9 cellular contexts compared by ENCODE assay signal in the genomic region with DNA sequence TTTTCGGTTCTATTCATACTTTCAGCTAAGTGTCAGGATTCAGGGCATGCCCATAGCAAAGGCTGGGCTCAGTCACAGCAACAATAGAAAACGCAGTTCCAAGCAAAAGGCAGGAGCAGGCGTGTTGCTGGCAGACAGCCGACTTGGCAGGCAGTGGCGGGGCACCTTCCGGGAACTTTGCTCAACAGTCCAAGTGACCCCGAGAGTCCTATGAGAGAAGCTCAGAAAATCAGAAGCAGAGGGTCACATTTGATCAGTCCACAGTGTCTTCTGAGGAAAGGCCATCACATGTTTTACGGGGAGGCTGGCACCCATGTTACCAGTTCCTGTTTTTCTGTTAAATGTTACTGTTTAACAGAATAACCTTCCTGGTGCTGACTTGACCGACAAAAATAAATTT.
DNase-seq lines count a peak whose midpoint lies in the region; ATAC-seq, FAIRE-seq and TF ChIP-seq lines count a peak whose summit lies in the region.
"Had no signal": no experiment of that assay in that cellular context is flagged by ENCODE, and none has a peak within 500 bp of the region (broad histone marks: within the 10 kb centered on the region; RNA-seq: fewer than 3 reads in every experiment).

No MANE protein-coding gene starts in this region.

- no peak for FAIRE-seq in bronchial epithelial cell (lab: Jason Lieb, UNC)

- H3K27me3 ChIP-seq in MG63 (no peaks in the 10 kb centered on the region), bronchial epithelial cell (ENCODE audit: control insufficient read depth, insufficient read depth, low read length) (no peaks in the 10 kb centered on the region), spleen (replicated peaks in 1 of 7) (no peaks in the 10 kb centered on the region), A673 (replicated peaks; ENCODE audit: insufficient read depth, low read depth, low read length, poor library complexity) (no peaks in the 10 kb centered on the region)
- H3K27me3 ChIP-seq: brain microvascular endothelial cell had no signal

- H3K4me3 ChIP-seq in MG63 (no peak overlapping the region), bronchial epithelial cell (ENCODE audit: low read depth, low read length) (no peak overlapping the region), spleen (no peak overlapping the region), A673 (ENCODE audit: low read depth, low read length, poor library complexity, severe bottlenecking) (no peak overlapping the region)

- no peak overlapping the region for H3K4me3 Mint-ChIP-seq in activated CD4-positive, alpha-beta T cell treated with anti-CD3 and anti-CD28 coated beads, Interleukin-2, amount 10 ng/mL, durations not matched to agents 24 days and 14 days

- no TSS peak for BruUV-seq in A673 (replicated peaks; lab: Mats Ljungman, UMichigan)

- intact Hi-C loops in left colon (cut with DNase I, micrococcal nuclease) = no loop called here
- intact Hi-C loops in spleen (cut with DNase I; ENCODE audit: low total_unique reads) = no loop called here
- intact Hi-C loops in A673 (cut with micrococcal nuclease; ENCODE audit: unreplicated experiment) = no loop called here
- intact Hi-C loops in activated CD4-positive, alpha-beta T cell treated with anti-CD3 and anti-CD28 coated beads, Interleukin-2, amount 10 ng/mL, durations not matched to agents 24 days and 14 days (cut with micrococcal nuclease) = no loop called here

- DNase-seq in MG63 (peak; percentile 50), bronchial epithelial cell (ENCODE audit: low read depth) (peak; percentile 71), left colon (peak; percentile 90 to 91), spleen (peak; percentile 84), NCI-H1048 (lab: John Stamatoyannopoulos, UW) (no peak), A673 (ENCODE audit: low spot score) (no peak)
- no peak for DNase-seq in activated CD4-positive, alpha-beta T cell treated with anti-CD3 and anti-CD28 coated beads, Interleukin-2, amount 10 ng/mL, durations not matched to agents 24 days and 14 days
- DNase-seq: brain microvascular endothelial cell had no signal

- ATAC-seq in left colon = peak; percentile 61
- ATAC-seq in HG02678 (IDR thresholded peaks at IDR 0.05; ENCODE audit: unreplicated experiment) = no peak

- no peaks in the 10 kb centered on the region for H3K9me3 Mint-ChIP-seq in activated CD4-positive, alpha-beta T cell treated with anti-CD3 and anti-CD28 coated beads, Interleukin-2, amount 10 ng/mL, durations not matched to agents 24 days and 14 days

- peaks cover 0 to 48% (median 21%) of the 10 kb centered on the region in 6 donors for H3K4me1 ChIP-seq in spleen
- H3K4me1 ChIP-seq in A673 (ENCODE audit: insufficient read depth, low read length, poor library complexity, severe bottlenecking) = no peaks in the 10 kb centered on the region

- no peak for TF ChIP-seq POLR2A in spleen (IDR thresholded peaks at IDR 0.05)

- H3K27ac ChIP-seq in spleen (peak overlapping the region in 6 of 8 donors; percentile 30 to 69 (median 55)), A673 (ENCODE audit: low read depth, low read length, poor library complexity, severe bottlenecking) (no peak overlapping the region)
- H3K27ac ChIP-seq: brain microvascular endothelial cell had no signal

- no peaks in the 10 kb centered on the region for H3K27me3 Mint-ChIP-seq in activated CD4-positive, alpha-beta T cell treated with anti-CD3 and anti-CD28 coated beads, Interleukin-2, amount 10 ng/mL, durations not matched to agents 24 days and 14 days

- H3K36me3 ChIP-seq in MG63 (no peaks in the 10 kb centered on the region), bronchial epithelial cell (ENCODE audit: control insufficient read depth, insufficient read depth, low read length) (no peaks in the 10 kb centered on the region), spleen (no peaks in the 10 kb centered on the region), A673 (ENCODE audit: insufficient read depth, low read length, poor library complexity, severe bottlenecking) (no peaks in the 10 kb centered on the region)
- H3K36me3 ChIP-seq: brain microvascular endothelial cell had no signal

- H3K36me3 Mint-ChIP-seq in activated CD4-positive, alpha-beta T cell treated with anti-CD3 and anti-CD28 coated beads, Interleukin-2, amount 10 ng/mL, durations not matched to agents 24 days and 14 days (ENCODE audit: low read depth) = no peaks in the 10 kb centered on the region

- TF ChIP-seq CTCF in bronchial epithelial cell (IDR thresholded peaks at IDR 0.05; ENCODE audit: insufficient read depth, low read length, severe bottlenecking) (no peak), spleen (IDR thresholded peaks at IDR 0.05 in 8 of 11, conservative IDR thresholded peaks at IDR 0.05 in 3 of 11) (no peak), A673 (conservative IDR thresholded peaks at IDR 0.05; ENCODE audit: low read depth, low read length) (no peak)

- CTCF ChIA-PET in A673 (lab: Charles Lee) = no interaction called here

- H3K27ac Mint-ChIP-seq in activated CD4-positive, alpha-beta T cell treated with anti-CD3 and anti-CD28 coated beads, Interleukin-2, amount 10 ng/mL, durations not matched to agents 24 days and 14 days = no peak overlapping the region

- WGBS in spleen, 5 donors = 5 to 26% (median 19%) methylated on average over 9 of the region's 9 CpGs

- no peaks in the 10 kb centered on the region for H3K9me3 ChIP-seq in MG63
- H3K9me3 ChIP-seq in spleen = no peaks in the 10 kb centered on the region
- H3K9me3 ChIP-seq in A673 (ENCODE audit: low read depth, low read length, poor library complexity, severe bottlenecking) = no peaks in the 10 kb centered on the region

- H3K4me1 Mint-ChIP-seq in activated CD4-positive, alpha-beta T cell treated with anti-CD3 and anti-CD28 coated beads, Interleukin-2, amount 10 ng/mL, durations not matched to agents 24 days and 14 days = peaks cover 10% of the 10 kb centered on the region

- POLR2A ChIA-PET in A673 (lab: Charles Lee; ENCODE audit: low non-redundant PET) = no interaction called here

Comparison
In these comparisons a context has a peak if more than half of its experiments do, and no peak if none do; other contexts are left out.
1. DNase-seq: peak in MG63 (single experiment), bronchial epithelial cell (single experiment), left colon (2 of 2) and spleen (single experiment); none in NCI-H1048 (single experiment), A673 (single experiment) and activated CD4-positive, alpha-beta T cell treated with anti-CD3 and anti-CD28 coated beads, Interleukin-2, amount 10 ng/mL, durations not matched to agents 24 days and 14 days (single experiment).